ENCODE assay signal across 8 cellular contexts in the genomic region with DNA sequence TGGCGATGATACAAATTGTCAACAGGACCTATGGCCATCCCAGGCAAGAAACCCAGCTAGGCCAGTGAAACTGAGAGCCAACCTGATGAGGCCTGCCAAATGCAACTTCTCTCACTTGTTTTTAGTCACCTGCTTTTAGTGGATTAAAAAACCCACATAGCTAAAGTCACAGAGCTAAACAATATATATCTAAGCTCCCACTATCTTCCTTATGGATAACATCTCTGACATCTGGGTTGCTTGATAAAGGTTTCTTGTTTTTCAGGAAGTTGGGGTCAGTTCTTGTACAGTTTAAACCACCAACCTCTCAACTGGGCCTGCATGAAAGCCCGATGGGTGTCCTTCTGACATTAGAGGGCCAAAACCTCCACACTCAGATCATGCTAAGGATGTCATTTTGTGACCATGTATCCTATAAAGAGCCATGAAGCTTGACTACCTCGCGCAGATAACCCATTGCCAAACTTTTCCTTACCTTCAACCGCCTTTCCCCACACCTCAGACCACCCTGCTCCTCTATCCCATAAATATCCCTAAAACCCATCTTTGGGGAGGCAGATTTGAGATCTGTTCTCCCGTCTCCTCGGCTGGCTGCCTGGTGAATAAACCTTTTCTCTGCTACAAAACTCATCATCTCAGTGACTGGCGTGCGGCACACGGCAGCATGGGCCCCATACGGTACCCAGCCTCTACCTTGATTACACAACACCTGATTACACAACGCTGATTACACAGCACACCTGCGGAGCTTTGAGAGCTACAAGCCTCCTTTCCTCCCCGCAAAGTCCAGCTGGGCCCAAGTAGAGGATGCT. TPM values are rescaled to one million over a fixed set of nuclear protein-coding genes. Genes with fewer than 3 reads are reported as not detected.
DNase-seq lines count a peak whose midpoint lies in the region; ATAC-seq and TF ChIP-seq lines count a peak whose summit lies in the region.

No MANE protein-coding gene starts in this region.

- ATAC-seq in HG02840 (IDR thresholded peaks at IDR 0.05; ENCODE audit: low FRiP score, unreplicated experiment) (peak; percentile 13), omental fat pad (ENCODE audit: low FRiP score) (peak; percentile 18), HG03139 (IDR thresholded peaks at IDR 0.05; ENCODE audit: unreplicated experiment) (no peak)

- peak overlapping the region; percentile 94 for H3K27ac ChIP-seq in SJCRH30

- peak overlapping the region; percentile 95 for H3K4me3 ChIP-seq in SJCRH30

- no peaks in the 10 kb centered on the region for H3K27me3 ChIP-seq in SJCRH30

- H3K9me3 ChIP-seq in SJCRH30 (replicated peaks) = no peaks in the 10 kb centered on the region

- TF ChIP-seq POLR2A in erythroblast (IDR thresholded peaks at IDR 0.05; ENCODE audit: low read length) = no peak

- intact Hi-C loops in posterior cingulate gyrus (cut with DNase I) = loop anchor here (5.0 to 10.0 kb wide), 3 partner anchors 313 to 449 kb away; a partner anchor contains a TSS

- H3K4me1 ChIP-seq in SJCRH30 = peaks cover 22% of the 10 kb centered on the region

- DNase-seq in DMS53 treated with DMSO at 0.1 percent for 48 hours (lab: John Stamatoyannopoulos, UW; ENCODE audit: unreplicated experiment) (peak; percentile 67), SJCRH30 (no peak), erythroblast (lab: John Stamatoyannopoulos, UW) (peak; percentile 78 to 87), omental fat pad (ENCODE audit: low spot score) (no peak), posterior cingulate gyrus (no peak)
- DNase-seq in central memory CD4-positive, alpha-beta T cell = no peak

- H3K36me3 ChIP-seq in SJCRH30 = no peaks in the 10 kb centered on the region

- no peak for TF ChIP-seq CTCF in omental fat pad (IDR thresholded peaks at IDR 0.05)

RNA-seq across cellular contexts. Expression of a gene that starts 0.8 kb away (rescaled TPM):
- total RNA-seq in SJCRH30 (2014; rRNA removed; shearing (Covaris generic)) = 24.7 and 27.3 TPM in 2 replicates
- 10 to 100 TPM in 3 of 4 donors, 1 to 10 TPM in 1; 9.4 to 26.8 (median 14.3) TPM for total RNA-seq in omental fat pad

Comparison
In these comparisons a context has a peak if more than half of its experiments do, and no peak if none do; other contexts are left out.
1. DNase-seq: peak in DMS53 treated with DMSO at 0.1 percent for 48 hours (single experiment) and erythroblast (2 of 2); none in SJCRH30 (0 of 2), omental fat pad (single experiment), central memory CD4-positive, alpha-beta T cell (single experiment) and posterior cingulate gyrus (0 of 10).